3 cellular contexts compared by ENCODE assay signal in the genomic region with DNA sequence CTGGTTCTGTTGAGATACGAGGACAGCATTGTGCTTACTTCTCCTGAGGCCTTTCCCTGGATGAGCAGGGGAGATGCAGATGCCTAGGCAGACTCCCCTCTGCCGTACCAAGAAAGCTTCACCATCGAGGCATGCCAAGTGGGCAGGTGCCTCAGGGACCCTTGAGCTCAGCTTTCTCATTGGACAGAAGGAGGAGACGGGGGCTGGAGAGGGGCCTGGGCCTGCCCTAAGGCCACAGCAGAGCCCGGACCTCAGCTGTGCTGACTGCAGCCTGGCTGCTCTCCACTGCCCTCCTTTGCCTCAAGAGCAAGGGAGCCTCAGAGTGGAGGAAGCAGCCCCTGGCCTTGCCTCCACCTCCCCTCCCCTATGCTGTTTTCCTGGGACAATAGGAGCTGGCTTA.
TF ChIP-seq lines count a peak whose summit lies in the region.

No MANE protein-coding gene starts in this region.

TF ChIP-seq in SK-N-SH treated with all-trans-retinoic acid at 6 μM for 48 hours, 23 proteins besides CTCF, POLR2A, EP300 and RAD21:
- TF ChIP-seq OSR1 (CRISPR knock-in tag; IDR thresholded peaks at IDR 0.05) (no peak), TCF4 (CRISPR knock-in tag; IDR thresholded peaks at IDR 0.05; ENCODE audit: borderline replicate concordance) (no peak), BACH2 (CRISPR knock-in tag; IDR thresholded peaks at IDR 0.05; ENCODE audit: borderline replicate concordance) (no peak)
- TF ChIP-seq, protein P1, sequence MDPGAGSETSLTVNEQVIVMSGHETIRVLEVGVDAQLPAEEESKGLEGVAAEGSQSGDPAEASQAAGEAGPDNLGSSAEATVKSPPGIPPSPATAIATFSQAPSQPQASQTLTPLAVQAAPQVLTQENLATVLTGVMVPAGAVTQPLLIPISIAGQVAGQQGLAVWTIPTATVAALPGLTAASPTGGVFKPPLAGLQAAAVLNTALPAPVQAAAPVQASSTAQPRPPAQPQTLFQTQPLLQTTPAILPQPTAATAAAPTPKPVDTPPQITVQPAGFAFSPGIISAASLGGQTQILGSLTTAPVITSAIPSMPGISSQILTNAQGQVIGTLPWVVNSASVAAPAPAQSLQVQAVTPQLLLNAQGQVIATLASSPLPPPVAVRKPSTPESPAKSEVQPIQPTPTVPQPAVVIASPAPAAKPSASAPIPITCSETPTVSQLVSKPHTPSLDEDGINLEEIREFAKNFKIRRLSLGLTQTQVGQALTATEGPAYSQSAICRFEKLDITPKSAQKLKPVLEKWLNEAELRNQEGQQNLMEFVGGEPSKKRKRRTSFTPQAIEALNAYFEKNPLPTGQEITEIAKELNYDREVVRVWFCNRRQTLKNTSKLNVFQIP (CRISPR knock-in tag; IDR thresholded peaks at IDR 0.05; ENCODE audit: borderline replicate concordance, low read depth): no peak

TF ChIP-seq in SK-N-SH, 30 proteins besides CTCF, POLR2A, EP300 and RAD21:
- TF ChIP-seq CHD2 (IDR thresholded peaks at IDR 0.05; ENCODE audit: low read length, partially characterized antibody) (no peak), ELF1 (IDR thresholded peaks at IDR 0.05) (no peak), JUND (IDR thresholded peaks at IDR 0.05) (no peak), PBX3 (IDR thresholded peaks at IDR 0.05) (no peak), RCOR1 (IDR thresholded peaks at IDR 0.05; ENCODE audit: low read length) (no peak), NRF1 (IDR thresholded peaks at IDR 0.05; ENCODE audit: low read depth, low read length) (no peak)

TF ChIP-seq in GM12878, 131 proteins besides CTCF, POLR2A, EP300 and RAD21:
- TF ChIP-seq, protein P2, sequence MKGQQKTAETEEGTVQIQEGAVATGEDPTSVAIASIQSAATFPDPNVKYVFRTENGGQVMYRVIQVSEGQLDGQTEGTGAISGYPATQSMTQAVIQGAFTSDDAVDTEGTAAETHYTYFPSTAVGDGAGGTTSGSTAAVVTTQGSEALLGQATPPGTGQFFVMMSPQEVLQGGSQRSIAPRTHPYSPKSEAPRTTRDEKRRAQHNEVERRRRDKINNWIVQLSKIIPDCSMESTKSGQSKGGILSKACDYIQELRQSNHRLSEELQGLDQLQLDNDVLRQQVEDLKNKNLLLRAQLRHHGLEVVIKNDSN (IDR thresholded peaks at IDR 0.05; ENCODE audit: borderline replicate concordance, extremely low read length, insufficient read depth, low read depth, low read length): no peak
